ENCODE assay signal across 8 cellular contexts in genomic region chr11:32333335-32333991, GRCh38.
DNase-seq lines count a peak whose midpoint lies in the region; ATAC-seq, FAIRE-seq and TF ChIP-seq lines count a peak whose summit lies in the region.

No MANE protein-coding gene starts in this region.

- H3K27me3 Mint-ChIP-seq in CD8-positive, alpha-beta T cell (ENCODE audit: low read depth) = peaks cover 52% of the 10 kb centered on the region
- H3K27me3 Mint-ChIP-seq in activated naive CD8-positive, alpha-beta T cell treated with anti-CD3 and anti-CD28 coated beads, Interleukin-2, amount 10 ng/mL, durations not matched to agents 7 days and 5 days = peaks cover 42% of the 10 kb centered on the region

- no peak overlapping the region for H3K27ac ChIP-seq in CD8-positive, alpha-beta T cell (ENCODE audit: low read depth, low read length)
- peak overlapping the region in 8 of 12 donors; percentile 16 to 60 (median 46) for H3K27ac ChIP-seq in heart left ventricle
- no peak overlapping the region for H3K27ac ChIP-seq in pancreas

- peak overlapping the region; percentile 75 for H3K4me3 Mint-ChIP-seq in CD8-positive, alpha-beta T cell
- peak overlapping the region; percentile 70 for H3K4me3 Mint-ChIP-seq in activated naive CD8-positive, alpha-beta T cell treated with anti-CD3 and anti-CD28 coated beads, Interleukin-2, amount 10 ng/mL, durations not matched to agents 7 days and 5 days

- peak in 3 of 7 experiments; percentile 12 to 20 (median 18) for DNase-seq in CD8-positive, alpha-beta T cell
- DNase-seq in LoVo (ENCODE audit: low spot score) = peak; percentile 50
- DNase-seq in activated naive CD8-positive, alpha-beta T cell treated with anti-CD3 and anti-CD28 coated beads, Interleukin-2, amount 10 ng/mL, durations not matched to agents 7 days and 5 days = peak; percentile 47
- peak; percentile 40 to 74 (median 49) for DNase-seq in heart left ventricle
- DNase-seq in pancreas = peak; percentile 65 to 85 (median 70)
- no peak for DNase-seq in activated gamma-delta T cell (lab: John Stamatoyannopoulos, UW)
- DNase-seq in NCI-H2196 (lab: John Stamatoyannopoulos, UW; ENCODE audit: unreplicated experiment) = no peak

- no peak overlapping the region for H3K27ac Mint-ChIP-seq in CD8-positive, alpha-beta T cell
- peak overlapping the region; percentile 21 for H3K27ac Mint-ChIP-seq in activated naive CD8-positive, alpha-beta T cell treated with anti-CD3 and anti-CD28 coated beads, Interleukin-2, amount 10 ng/mL, durations not matched to agents 7 days and 5 days

- no peaks in the 10 kb centered on the region for H3K4me1 ChIP-seq in CD8-positive, alpha-beta T cell (ENCODE audit: insufficient read depth, low read length)
- H3K4me1 ChIP-seq in heart left ventricle (peaks cover 0 to 12% (median 0%) of the 10 kb centered on the region in 12 donors), pancreas (no peaks in the 10 kb centered on the region)

- intact Hi-C loops in CD8-positive, alpha-beta T cell (cut with DNase I, micrococcal nuclease) = no loop called here
- intact Hi-C loops in heart left ventricle (cut with DNase I) = no loop called here
- intact Hi-C loops in pancreas (cut with DNase I) = no loop called here

- WGBS in heart left ventricle, 4 donors = 29 to 53% (median 35%) methylated on average over 23 to 57 of the region's 57 CpGs
- WGBS in pancreas, 2 donors = 10 to 12% methylated on average over 55 to 57 of the region's 57 CpGs

- no peak for FAIRE-seq in pancreas (lab: Jason Lieb, UNC)

- H3K4me1 Mint-ChIP-seq in CD8-positive, alpha-beta T cell (ENCODE audit: low read depth) = peaks cover 11% of the 10 kb centered on the region
- H3K4me1 Mint-ChIP-seq in activated naive CD8-positive, alpha-beta T cell treated with anti-CD3 and anti-CD28 coated beads, Interleukin-2, amount 10 ng/mL, durations not matched to agents 7 days and 5 days = peaks cover 9% of the 10 kb centered on the region

- no peaks in the 10 kb centered on the region for H3K36me3 Mint-ChIP-seq in CD8-positive, alpha-beta T cell
- no peaks in the 10 kb centered on the region for H3K36me3 Mint-ChIP-seq in activated naive CD8-positive, alpha-beta T cell treated with anti-CD3 and anti-CD28 coated beads, Interleukin-2, amount 10 ng/mL, durations not matched to agents 7 days and 5 days

- H3K9me3 Mint-ChIP-seq in CD8-positive, alpha-beta T cell = no peaks in the 10 kb centered on the region
- H3K9me3 Mint-ChIP-seq in activated naive CD8-positive, alpha-beta T cell treated with anti-CD3 and anti-CD28 coated beads, Interleukin-2, amount 10 ng/mL, durations not matched to agents 7 days and 5 days = peaks cover 4% of the 10 kb centered on the region

- ATAC-seq in CD8-positive, alpha-beta T cell = no peak
- peak; percentile 56 for ATAC-seq in activated naive CD8-positive, alpha-beta T cell treated with anti-CD3 and anti-CD28 coated beads, Interleukin-2, amount 10 ng/mL, durations not matched to agents 7 days and 5 days (ENCODE audit: low read depth)
- ATAC-seq in heart left ventricle (peak; percentile 47 to 75 (median 58)), pancreas (peak; percentile 90 to 97 (median 94)), HG03025 (IDR thresholded peaks at IDR 0.05; ENCODE audit: low FRiP score, unreplicated experiment) (no peak)

- H3K36me3 ChIP-seq in CD8-positive, alpha-beta T cell (ENCODE audit: insufficient read depth, low read length) = no peaks in the 10 kb centered on the region
- H3K36me3 ChIP-seq in heart left ventricle = no peaks in the 10 kb centered on the region
- no peaks in the 10 kb centered on the region for H3K36me3 ChIP-seq in pancreas

- POLR2A ChIA-PET in CD8-positive, alpha-beta T cell (lab: Charles Lee) = no interaction called here
- POLR2A ChIA-PET in activated naive CD8-positive, alpha-beta T cell treated with anti-CD3 and anti-CD28 coated beads, Interleukin-2, amount 10 ng/mL, durations not matched to agents 7 days and 5 days (lab: Charles Lee) = interaction anchor here (0.6 kb wide), 1 partner anchor 1151 kb away, joined by 3 read pairs; no protein-coding TSS in a partner anchor

- no peak for TF ChIP-seq POLR2A in heart left ventricle (IDR thresholded peaks at IDR 0.05)

- peak overlapping the region; percentile 48 for H3K4me3 ChIP-seq in CD8-positive, alpha-beta T cell (ENCODE audit: low read depth, low read length)
- peak overlapping the region; percentile 16 to 60 (median 49) for H3K4me3 ChIP-seq in heart left ventricle
- H3K4me3 ChIP-seq in pancreas = peak overlapping the region; percentile 16 to 49 (median 26)

- no peaks in the 10 kb centered on the region for H3K9me3 ChIP-seq in CD8-positive, alpha-beta T cell (ENCODE audit: low read length)
- H3K9me3 ChIP-seq in heart left ventricle (no peaks in the 10 kb centered on the region), pancreas (no peaks in the 10 kb centered on the region)

- peaks cover 8% of the 10 kb centered on the region for H3K27me3 ChIP-seq in CD8-positive, alpha-beta T cell (ENCODE audit: insufficient read depth, low read length)
- H3K27me3 ChIP-seq in heart left ventricle (peaks cover 0 to 25% (median 4%) of the 10 kb centered on the region in 9 donors), pancreas (peaks cover 0 to 3% (median 0%) of the 10 kb centered on the region in 4 donors)

- TF ChIP-seq CTCF in CD8-positive, alpha-beta T cell (IDR thresholded peaks at IDR 0.05) = no peak
- peak in 7 of 12 donors; percentile 12 to 44 (median 29) for TF ChIP-seq CTCF in heart left ventricle (IDR thresholded peaks at IDR 0.05)
- TF ChIP-seq CTCF in pancreas (IDR thresholded peaks at IDR 0.05) = no peak

- CTCF ChIA-PET in CD8-positive, alpha-beta T cell (lab: Charles Lee) = interaction anchor here (1.5 to 4.6 kb wide), 2 partner anchors 10 to 13 kb away, joined by 4 to 30 read pairs; no protein-coding TSS in a partner anchor

Comparison
In these comparisons a context has a peak if more than half of its experiments do, and no peak if none do; other contexts are left out.
1. ATAC-seq: peak in activated naive CD8-positive, alpha-beta T cell treated with anti-CD3 and anti-CD28 coated beads, Interleukin-2, amount 10 ng/mL, durations not matched to agents 7 days and 5 days (single experiment), heart left ventricle (4 of 4) and pancreas (4 of 4); none in CD8-positive, alpha-beta T cell (single experiment) and HG03025 (single experiment).
2. DNase-seq: peak in LoVo (single experiment), activated naive CD8-positive, alpha-beta T cell treated with anti-CD3 and anti-CD28 coated beads, Interleukin-2, amount 10 ng/mL, durations not matched to agents 7 days and 5 days (single experiment), heart left ventricle (5 of 5) and pancreas (6 of 6); none in activated gamma-delta T cell (single experiment) and NCI-H2196 (single experiment).
3. H3K27ac ChIP-seq: peak in heart left ventricle (8 of 12); none in CD8-positive, alpha-beta T cell (single experiment) and pancreas (0 of 4).
4. CTCF ChIP-seq: peak in heart left ventricle (7 of 12); none in CD8-positive, alpha-beta T cell (single experiment) and pancreas (0 of 4).
5. Peak in every context shown above with its lines, with median percentiles within 50 percentile points of each other: H3K4me3 ChIP-seq.